ENCODE assay signal across 8 cellular contexts in the genomic region with DNA sequence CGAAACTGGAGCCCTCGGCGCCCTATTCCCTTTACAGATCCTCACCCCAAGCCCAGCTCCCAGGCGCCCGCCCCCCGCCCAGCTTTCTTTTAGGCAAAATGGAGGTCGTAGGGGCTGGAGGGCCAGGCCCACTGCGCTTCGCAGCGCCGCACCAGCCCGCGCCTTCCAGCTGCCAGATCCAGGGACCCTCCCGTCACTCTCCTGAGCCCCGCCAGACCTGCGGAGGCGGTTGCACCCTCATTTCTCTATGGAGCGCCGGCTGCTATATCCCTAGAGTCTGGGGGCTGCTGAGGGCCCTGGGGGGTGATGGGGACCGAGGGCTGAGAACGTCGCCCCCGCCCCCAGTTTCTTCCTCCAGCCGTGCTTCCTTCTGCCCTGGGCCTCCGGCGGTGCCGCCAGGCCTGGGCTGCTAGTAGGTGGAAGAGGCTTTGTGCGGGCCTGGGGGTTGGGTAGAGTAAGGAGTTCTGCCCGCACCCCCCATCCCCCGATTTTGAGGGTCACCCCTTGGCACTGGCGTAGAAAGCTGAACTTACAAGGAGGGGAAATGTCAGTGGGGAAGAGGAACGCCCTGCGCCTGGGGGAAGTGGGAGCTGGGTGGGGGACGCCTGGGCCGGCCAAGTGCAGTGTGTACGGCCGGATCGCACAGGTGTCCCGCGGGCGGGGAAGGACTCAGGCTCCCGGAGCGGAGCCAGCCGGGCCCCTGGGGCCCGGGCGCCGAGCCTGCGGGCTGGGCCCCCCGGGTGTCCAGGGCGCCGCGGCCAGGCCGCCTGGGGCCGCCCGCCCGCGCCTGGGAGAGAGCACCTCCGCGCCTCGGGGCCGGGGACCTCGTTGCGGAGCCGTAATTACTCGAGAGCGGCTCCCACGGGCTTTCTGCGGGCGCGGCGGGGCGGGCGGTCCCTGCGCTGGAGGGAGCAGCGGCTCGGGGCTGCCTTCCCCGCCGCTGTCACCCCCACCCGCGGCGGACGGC. TPM values are rescaled to one million over a fixed set of nuclear protein-coding genes. Genes with fewer than 3 reads are reported as not detected.
DNase-seq lines count a peak whose midpoint lies in the region; ATAC-seq, FAIRE-seq and TF ChIP-seq lines count a peak whose summit lies in the region.

No MANE protein-coding gene starts in this region.

- no peak for TF ChIP-seq CTCF in Panc1 (IDR thresholded peaks at IDR 0.05)
- TF ChIP-seq CTCF in GM12878 (IDR thresholded peaks at IDR 0.05 in 2 of 3, conservative IDR thresholded peaks at IDR 0.05 in 1 of 3; ENCODE audit: control insufficient read depth in 2 of 3, extremely low read depth in 1 of 3, insufficient read depth in 1 of 3, low read depth in 3 of 3, low read length in 3 of 3): no peak
- no peak for TF ChIP-seq CTCF in keratinocyte (optimal IDR thresholded peaks at IDR 0.05 in 1 of 3, IDR thresholded peaks at IDR 0.05 in 1 of 3, conservative IDR thresholded peaks at IDR 0.05 in 1 of 3; ENCODE audit: extremely low read depth in 1 of 3, insufficient read depth in 2 of 3, low read length in 3 of 3)

- RAD21 ChIA-PET in GM12878 (lab: Charles Lee; ENCODE audit: unreplicated experiment): interaction anchor here (0.5 to 1.3 kb wide), 5 partner anchors 63 to 246 kb away, joined by 3 to 5 read pairs (median 3); a partner anchor contains a TSS

- intact Hi-C loops in Panc1 (cut with micrococcal nuclease; ENCODE audit: unreplicated experiment): no loop called here
- intact Hi-C loops in GM12878 (cut with micrococcal nuclease; ENCODE audit: unreplicated experiment): loop anchor here (1.0 kb wide), 1 partner anchor 41 kb away; no protein-coding TSS in a partner anchor

- H3K4me2 ChIP-seq in GM12878 (ENCODE audit: control insufficient read depth, insufficient read depth) (peak overlapping the region; percentile 72), keratinocyte (ENCODE audit: control insufficient read depth, extremely low read depth, insufficient read depth, low read depth, low read length) (peak overlapping the region; percentile 73)

- TF ChIP-seq RAD21 in GM12878 (IDR thresholded peaks at IDR 0.05; ENCODE audit: insufficient read depth, low read depth, low read length): no peak

- H4K20me1 ChIP-seq in GM12878 (ENCODE audit: control insufficient read depth, insufficient read depth) (0 out of 2 replicates have a peak, but pooled peaks cover 3% of the 10 kb centered on the region), keratinocyte (ENCODE audit: control insufficient read depth, extremely low read depth, insufficient read depth, low read length) (peaks cover 3% of the 10 kb centered on the region)

- DNase-seq in NCI-H1417 (lab: John Stamatoyannopoulos, UW): peak; percentile 32 to 84 (median 82)
- DNase-seq in NCI-H1417 treated with DMSO at 0.1 percent for 48 hours (lab: John Stamatoyannopoulos, UW): no peak
- DNase-seq in Panc1 (ENCODE audit: low read depth, low spot score): no peak
- no peak for DNase-seq in GM12878 (ENCODE audit: low read depth, low spot score)
- no peak for DNase-seq in keratinocyte (ENCODE audit: low read depth, low spot score)
- peak; percentile 28 for DNase-seq in stimulated activated CD8-positive, alpha-beta memory T cell treated with anti-CD3 and anti-CD28 coated beads, Interleukin-4, amount 100 ng/mL, for 24 hours (ENCODE audit: low read depth)
- DNase-seq in superior temporal gyrus (ENCODE audit: extremely low spot score): no peak
- no peak for DNase-seq in globus pallidus (ENCODE audit: low spot score)

- no peaks in the 10 kb centered on the region for H3K9me1 ChIP-seq in keratinocyte (ENCODE audit: control insufficient read depth, extremely low read depth, insufficient read depth, low read length)

- no peaks in the 10 kb centered on the region for H3K9me3 ChIP-seq in Panc1 (ENCODE audit: control insufficient read depth, insufficient read depth, low read depth, low read length)
- H3K9me3 ChIP-seq in GM12878 (replicated peaks; ENCODE audit: control insufficient read depth, insufficient read depth, low read length): no peaks in the 10 kb centered on the region
- H3K9me3 ChIP-seq in keratinocyte (ENCODE audit: control insufficient read depth, low read depth, low read length): no peaks in the 10 kb centered on the region

- POLR2A ChIA-PET in Panc1 (lab: Charles Lee) (interaction anchor here (0.5 kb wide), 1 partner anchor 70 kb away, joined by 3 read pairs; no protein-coding TSS in a partner anchor), GM12878 (lab: Charles Lee) (interaction anchor here (0.6 to 1.8 kb wide), 6 partner anchors 31 to 1721 kb away, joined by 3 to 7 read pairs (median 5); a partner anchor contains a TSS)

- H3K79me2 ChIP-seq in GM12878 (ENCODE audit: control insufficient read depth, insufficient read depth, low read length): peaks cover 24% of the 10 kb centered on the region
- H3K79me2 ChIP-seq in keratinocyte (ENCODE audit: control insufficient read depth, insufficient read depth, low read length): peaks cover 31% of the 10 kb centered on the region

- in situ Hi-C loops in Panc1 (cut with HindIII; ENCODE audit: low pct_unique_long_range_greater_than_20kb, low sequenced_read_pairs) (no loop called here), GM12878 (cut with MboI) (loop anchor here (25.0 kb wide), 1 partner anchor 212 kb away; a partner anchor contains a TSS)

- FAIRE-seq in GM12878 (lab: Jason Lieb, UNC): no peak
- no peak for FAIRE-seq in keratinocyte (lab: Jason Lieb, UNC)

- peak overlapping the region; percentile 94 for H3K9ac ChIP-seq in GM12878 (ENCODE audit: control insufficient read depth, insufficient read depth, low read length)
- H3K9ac ChIP-seq in keratinocyte (ENCODE audit: control insufficient read depth, extremely low read depth, insufficient read depth, low read length): peak overlapping the region; percentile 96

- CTCF ChIA-PET in Panc1 (lab: Charles Lee): no interaction called here
- CTCF ChIA-PET in GM12878 (lab: Yijun Ruan, JAX): interaction anchor here (1.1 kb wide), 3 partner anchors 16 to 40 kb away, joined by 3 to 4 read pairs (median 3); no protein-coding TSS in a partner anchor

- H3K27me3 ChIP-seq in Panc1 (ENCODE audit: control insufficient read depth, insufficient read depth, low read length): no peaks in the 10 kb centered on the region
- no peaks in the 10 kb centered on the region for H3K27me3 ChIP-seq in GM12878 (replicated peaks in 1 of 2; ENCODE audit: control insufficient read depth in 2 of 2, insufficient read depth in 2 of 2, low read length in 1 of 2)
- H3K27me3 ChIP-seq in keratinocyte (ENCODE audit: control insufficient read depth, extremely low read depth, insufficient read depth, low read length): no peaks in the 10 kb centered on the region

- peak overlapping the region; percentile 66 to 93 for H3K4me3 ChIP-seq in Panc1 (ENCODE audit: low read depth in 2 of 2, low read length in 2 of 2)
- H3K4me3 ChIP-seq in GM12878: peak overlapping the region; percentile 98
- peak overlapping the region; percentile 70 to 97 (median 88) for H3K4me3 ChIP-seq in keratinocyte (ENCODE audit: control insufficient read depth in 2 of 3, extremely low read depth in 1 of 3, insufficient read depth in 2 of 3, low read depth in 1 of 3, low read length in 3 of 3)

- H3K4me1 ChIP-seq in Panc1 (ENCODE audit: control insufficient read depth, insufficient read depth, low read length) (peaks cover 30% of the 10 kb centered on the region), GM12878 (ENCODE audit: control insufficient read depth, insufficient read depth, low read length) (no peaks in the 10 kb centered on the region; the same call in 1 of the 2 replicates), keratinocyte (ENCODE audit: control insufficient read depth, extremely low read depth, insufficient read depth, low read length) (peaks cover 6% of the 10 kb centered on the region)

- 1% methylated on average over 80 of the region's 82 CpGs for WGBS in GM12878 (ENCODE audit: insufficient coverage, insufficient replicate concordance, low lambda C conversion rate, missing lambda C conversion rate)

- dilution Hi-C loops in keratinocyte (cut with MboI; ENCODE audit: extremely low pct_ligation_motif_present, low sequenced_read_pairs): no loop called here

- no peak; the same call in 1 of the 2 replicates for TF ChIP-seq POLR2A in GM12878 (IDR thresholded peaks at IDR 0.05; ENCODE audit: low read depth, low read length)

- H2AFZ ChIP-seq in GM12878 (ENCODE audit: control insufficient read depth, low read depth, low read length): no peak overlapping the region
- peak overlapping the region; percentile 12 for H2AFZ ChIP-seq in keratinocyte (ENCODE audit: control insufficient read depth, low read length)

- peak overlapping the region; percentile 85 for H3K27ac ChIP-seq in Panc1 (ENCODE audit: low read length)
- H3K27ac ChIP-seq in GM12878 (ENCODE audit: control insufficient read depth, insufficient read depth): peak overlapping the region; percentile 92
- peak overlapping the region; percentile 56 for H3K27ac ChIP-seq in keratinocyte (ENCODE audit: control insufficient read depth, insufficient read depth, low read length)

- ATAC-seq in Panc1: no peak
- ATAC-seq in GM12878: peak; percentile 7

- BruUV-seq in Panc1 (replicated peaks; lab: Mats Ljungman, UMichigan) (TSS peak; percentile 67), GM12878 (replicated peaks; lab: Mats Ljungman, UMichigan) (TSS peak; percentile 64)

- H3K36me3 ChIP-seq in Panc1 (ENCODE audit: control insufficient read depth, insufficient read depth, low read length) (peaks cover 3% of the 10 kb centered on the region), GM12878 (ENCODE audit: control insufficient read depth in 2 of 2, insufficient read depth in 2 of 2, low read length in 1 of 2) (peaks cover 4 to 21% of the 10 kb centered on the region in 2 experiments; a peak in 2 of 4 replicates), keratinocyte (ENCODE audit: control insufficient read depth in 2 of 2, extremely low read depth in 1 of 2, insufficient read depth in 2 of 2, low read length in 2 of 2) (peaks cover 18 to 19% of the 10 kb centered on the region in 2 experiments)

- TF ChIP-seq EP300 in GM12878 (IDR thresholded peaks at IDR 0.05; ENCODE audit: borderline replicate concordance in 1 of 2, control insufficient read depth in 1 of 2, low read depth in 2 of 2, low read length in 2 of 2): no peak

- SMC1A ChIA-PET in GM12878 (lab: Charles Lee; ENCODE audit: uncharacterized antibody, unreplicated experiment): interaction anchor here (0.7 to 0.9 kb wide), 2 partner anchors 42 to 171 kb away, joined by 3 to 4 read pairs; no protein-coding TSS in a partner anchor

RNA-seq across cellular contexts. Expression of a gene that starts 1.2 kb away (rescaled TPM):
- total RNA-seq in Panc1 (2021; ENCODE audit: unreplicated experiment) (289 TPM), GM12878 (2014; rRNA removed) (68.1 and 90.9 TPM in 2 replicates), GM12878 (2014; rRNA removed; fragmentation: Illumina TruSeq; extraction: Trizol) (29.5 and 32.6 TPM in 2 replicates), GM12878 (2021) (174 and 175 TPM in 2 replicates)
- 485 TPM for polyA plus RNA-seq in Panc1 (2012; ENCODE audit: insufficient read length)
- 22.7 and 24.1 TPM in 2 replicates for total RNA-seq in GM12878 (2013; cell fraction: nucleolus; rRNA removed)
- polyA plus RNA-seq in GM12878 (2011; ENCODE audit: low read depth): 51.5 TPM
- polyA plus RNA-seq in GM12878 (2011; rRNA removed) (28.9 and 54.4 TPM in 2 replicates), GM12878 (2014; fragmentation: Illumina TruSeq; extraction: Trizol) (16.3 and 84.6 TPM in 2 replicates), GM12878 (2014; fragmentation: Nextera tagmentation; extraction: Ambion mirVana) (1 to 10 TPM in 1 of 2 experiments, under 1 TPM in 1; 0.35 to 4.7 TPM), GM12878 (2014; rRNA removed) (121 and 145 TPM in 2 replicates), GM12878 (2016; fragmentation: Nextera tagmentation; extraction: Ambion mirVana) (10 to 100 TPM; 35.7 to 65.0 TPM), keratinocyte (87.2 to 216 TPM (median 126 TPM) in 3 replicates)
- polyA plus RNA-seq in GM12878 (2011; cell fraction: cytosol; rRNA removed): 114 and 115 TPM in 2 replicates
- polyA plus RNA-seq in GM12878 (2011; cell fraction: nucleus; rRNA removed): 188 and 209 TPM in 2 replicates
- polyA plus RNA-seq in GM12878 (2012): 131 and 134 TPM in 2 replicates
- 47.8 and 87.1 TPM in 2 replicates for polyA minus RNA-seq in GM12878 (2011; rRNA and poly(A)+ RNA removed)
- 46.9 and 47.2 TPM in 2 replicates for polyA minus RNA-seq in GM12878 (2011; cell fraction: cytosol; rRNA and poly(A)+ RNA removed)
- polyA minus RNA-seq in GM12878 (2011; cell fraction: nucleus; rRNA and poly(A)+ RNA removed): 23.0 and 36.4 TPM in 2 replicates
- polyA plus RNA-seq in keratinocyte (2011; ENCODE audit: low read depth): 88.1 TPM
- 168 and 222 TPM in 2 replicates for polyA plus RNA-seq in keratinocyte (2011; cell fraction: cytosol; rRNA removed)
- 105 and 123 TPM in 2 replicates for polyA plus RNA-seq in keratinocyte (2011; cell fraction: nucleus; rRNA removed)
- 211 and 257 TPM in 2 replicates for polyA plus RNA-seq in keratinocyte (2012; ENCODE audit: low replicate concordance)
- polyA minus RNA-seq in keratinocyte: 136 to 391 TPM (median 184 TPM) in 3 replicates
- 249 TPM for polyA minus RNA-seq in keratinocyte (2011; cell fraction: cytosol; rRNA and poly(A)+ RNA removed)
- polyA minus RNA-seq in keratinocyte (2011; cell fraction: nucleus; rRNA and poly(A)+ RNA removed): 36.3 and 43.9 TPM in 2 replicates

RNA-seq across cellular contexts. Expression of a gene that starts 18.5 kb away (rescaled TPM):
- not detected for total RNA-seq in Panc1 (2021; ENCODE audit: unreplicated experiment)
- polyA plus RNA-seq in Panc1 (2012; ENCODE audit: insufficient read length): not detected
- total RNA-seq in GM12878 (2013; cell fraction: nucleolus; rRNA removed): not detected in 2 replicates
- not detected in 2 replicates for total RNA-seq in GM12878 (2014; rRNA removed)
- total RNA-seq in GM12878 (2014; rRNA removed; fragmentation: Illumina TruSeq; extraction: Trizol): not detected in 2 replicates
- not detected in 2 replicates for total RNA-seq in GM12878 (2021)
- not detected for polyA plus RNA-seq in GM12878 (2011; ENCODE audit: low read depth)
- polyA plus RNA-seq in GM12878 (2011; rRNA removed): not detected in 2 replicates
- not detected in 2 replicates for polyA plus RNA-seq in GM12878 (2011; cell fraction: cytosol; rRNA removed)
- not detected in 2 replicates for polyA plus RNA-seq in GM12878 (2011; cell fraction: nucleus; rRNA removed)
- not detected in 2 replicates for polyA plus RNA-seq in GM12878 (2012)
- not detected in 2 replicates for polyA plus RNA-seq in GM12878 (2014; fragmentation: Illumina TruSeq; extraction: Trizol)
- polyA plus RNA-seq in GM12878 (2014; fragmentation: Nextera tagmentation; extraction: Ambion mirVana): not detected
- polyA plus RNA-seq in GM12878 (2014; rRNA removed): not detected in 2 replicates
- polyA plus RNA-seq in GM12878 (2016; fragmentation: Nextera tagmentation; extraction: Ambion mirVana): not detected
- polyA minus RNA-seq in GM12878 (2011; rRNA and poly(A)+ RNA removed): not detected in 2 replicates
- not detected in 2 replicates for polyA minus RNA-seq in GM12878 (2011; cell fraction: cytosol; rRNA and poly(A)+ RNA removed)
- not detected in 2 replicates for polyA minus RNA-seq in GM12878 (2011; cell fraction: nucleus; rRNA and poly(A)+ RNA removed)
- polyA plus RNA-seq in keratinocyte: not detected in 3 replicates
- not detected for polyA plus RNA-seq in keratinocyte (2011; ENCODE audit: low read depth)
- not detected in 2 replicates for polyA plus RNA-seq in keratinocyte (2011; cell fraction: cytosol; rRNA removed)
- not detected in 2 replicates for polyA plus RNA-seq in keratinocyte (2011; cell fraction: nucleus; rRNA removed)
- not detected in 2 replicates for polyA plus RNA-seq in keratinocyte (2012; ENCODE audit: low replicate concordance)
- polyA minus RNA-seq in keratinocyte: not detected in 3 replicates
- not detected for polyA minus RNA-seq in keratinocyte (2011; cell fraction: cytosol; rRNA and poly(A)+ RNA removed)
- polyA minus RNA-seq in keratinocyte (2011; cell fraction: nucleus; rRNA and poly(A)+ RNA removed): not detected in 2 replicates

RNA-seq across cellular contexts. Expression of a gene that starts 19.3 kb away (rescaled TPM):
- 52.6 TPM for total RNA-seq in Panc1 (2021; ENCODE audit: unreplicated experiment)
- 39.7 TPM for polyA plus RNA-seq in Panc1 (2012; ENCODE audit: insufficient read length)
- 42.9 and 43.0 TPM in 2 replicates for total RNA-seq in GM12878 (2013; cell fraction: nucleolus; rRNA removed)
- total RNA-seq in GM12878 (2014; rRNA removed): 15.9 and 17.2 TPM in 2 replicates
- 8.6 and 9.3 TPM in 2 replicates for total RNA-seq in GM12878 (2014; rRNA removed; fragmentation: Illumina TruSeq; extraction: Trizol)
- 44.2 and 47.2 TPM in 2 replicates for total RNA-seq in GM12878 (2021)
- 7.0 TPM for polyA plus RNA-seq in GM12878 (2011; ENCODE audit: low read depth)
- polyA plus RNA-seq in GM12878 (2011; rRNA removed): 3.4 and 5.1 TPM in 2 replicates
- 5.5 and 8.6 TPM in 2 replicates for polyA plus RNA-seq in GM12878 (2011; cell fraction: cytosol; rRNA removed)
- polyA plus RNA-seq in GM12878 (2011; cell fraction: nucleus; rRNA removed): 69.0 and 95.9 TPM in 2 replicates
- 22.9 and 30.1 TPM in 2 replicates for polyA plus RNA-seq in GM12878 (2012)
- 5.8 and 10.4 TPM in 2 replicates for polyA plus RNA-seq in GM12878 (2014; fragmentation: Illumina TruSeq; extraction: Trizol)
- under 1 TPM; 0.31 to 0.79 TPM for polyA plus RNA-seq in GM12878 (2014; fragmentation: Nextera tagmentation; extraction: Ambion mirVana)
- 27.7 and 36.7 TPM in 2 replicates for polyA plus RNA-seq in GM12878 (2014; rRNA removed)
- 10 to 100 TPM in 1 of 2 experiments, 1 to 10 TPM in 1; 9.7 to 10.1 TPM for polyA plus RNA-seq in GM12878 (2016; fragmentation: Nextera tagmentation; extraction: Ambion mirVana)
- polyA minus RNA-seq in GM12878 (2011; rRNA and poly(A)+ RNA removed): 2.6 and 6.0 TPM in 2 replicates
- 3.6 and 4.2 TPM in 2 replicates for polyA minus RNA-seq in GM12878 (2011; cell fraction: cytosol; rRNA and poly(A)+ RNA removed)
- polyA minus RNA-seq in GM12878 (2011; cell fraction: nucleus; rRNA and poly(A)+ RNA removed): 16.0 and 32.5 TPM in 2 replicates
- 3.2 to 4.8 TPM (median 4.0 TPM) in 3 replicates for polyA plus RNA-seq in keratinocyte
- 3.5 TPM for polyA plus RNA-seq in keratinocyte (2011; ENCODE audit: low read depth)
- 0.91 and 1.6 TPM in 2 replicates for polyA plus RNA-seq in keratinocyte (2011; cell fraction: cytosol; rRNA removed)
- 17.4 and 20.9 TPM in 2 replicates for polyA plus RNA-seq in keratinocyte (2011; cell fraction: nucleus; rRNA removed)
- 5.8 and 8.0 TPM in 2 replicates for polyA plus RNA-seq in keratinocyte (2012; ENCODE audit: low replicate concordance)
- polyA minus RNA-seq in keratinocyte: 3.6 to 7.5 TPM (median 3.9 TPM) in 3 replicates
- polyA minus RNA-seq in keratinocyte (2011; cell fraction: cytosol; rRNA and poly(A)+ RNA removed): 6.1 TPM
- 9.6 and 10.2 TPM in 2 replicates for polyA minus RNA-seq in keratinocyte (2011; cell fraction: nucleus; rRNA and poly(A)+ RNA removed)

RNA-seq across cellular contexts. Expression of a gene that starts 31.2 kb away (rescaled TPM):
- total RNA-seq in Panc1 (2021; ENCODE audit: unreplicated experiment): 52.3 TPM
- 79.3 TPM for polyA plus RNA-seq in Panc1 (2012; ENCODE audit: insufficient read length)
- total RNA-seq in GM12878 (2013; cell fraction: nucleolus; rRNA removed): 6.7 and 8.3 TPM in 2 replicates
- total RNA-seq in GM12878 (2014; rRNA removed): 89.4 and 100 TPM in 2 replicates
- 42.8 and 44.7 TPM in 2 replicates for total RNA-seq in GM12878 (2014; rRNA removed; fragmentation: Illumina TruSeq; extraction: Trizol)
- 58.8 and 62.7 TPM in 2 replicates for total RNA-seq in GM12878 (2021)
- polyA plus RNA-seq in GM12878 (2011; ENCODE audit: low read depth): 16.9 TPM
- polyA plus RNA-seq in GM12878 (2011; rRNA removed): 24.5 and 36.0 TPM in 2 replicates
- polyA plus RNA-seq in GM12878 (2011; cell fraction: cytosol; rRNA removed): 53.3 and 84.9 TPM in 2 replicates
- 27.4 and 33.9 TPM in 2 replicates for polyA plus RNA-seq in GM12878 (2011; cell fraction: nucleus; rRNA removed)
- polyA plus RNA-seq in GM12878 (2012): 37.1 and 42.7 TPM in 2 replicates
- 8.6 and 19.7 TPM in 2 replicates for polyA plus RNA-seq in GM12878 (2014; fragmentation: Illumina TruSeq; extraction: Trizol)
- 10 to 100 TPM; 12.1 to 37.9 TPM for polyA plus RNA-seq in GM12878 (2014; fragmentation: Nextera tagmentation; extraction: Ambion mirVana)
- polyA plus RNA-seq in GM12878 (2014; rRNA removed): 116 and 132 TPM in 2 replicates
- polyA plus RNA-seq in GM12878 (2016; fragmentation: Nextera tagmentation; extraction: Ambion mirVana): 100 to 1,000 TPM; 143 to 148 TPM
- 8.6 and 30.5 TPM in 2 replicates for polyA minus RNA-seq in GM12878 (2011; rRNA and poly(A)+ RNA removed)
- 16.2 and 17.9 TPM in 2 replicates for polyA minus RNA-seq in GM12878 (2011; cell fraction: cytosol; rRNA and poly(A)+ RNA removed)
- 7.0 and 12.5 TPM in 2 replicates for polyA minus RNA-seq in GM12878 (2011; cell fraction: nucleus; rRNA and poly(A)+ RNA removed)
- polyA plus RNA-seq in keratinocyte: 37.8 to 50.3 TPM (median 44.6 TPM) in 3 replicates
- 18.1 TPM for polyA plus RNA-seq in keratinocyte (2011; ENCODE audit: low read depth)
- 24.1 and 49.2 TPM in 2 replicates for polyA plus RNA-seq in keratinocyte (2011; cell fraction: cytosol; rRNA removed)
- polyA plus RNA-seq in keratinocyte (2011; cell fraction: nucleus; rRNA removed): 18.0 and 18.3 TPM in 2 replicates
- 37.8 and 65.6 TPM in 2 replicates for polyA plus RNA-seq in keratinocyte (2012; ENCODE audit: low replicate concordance)
- polyA minus RNA-seq in keratinocyte: 15.3 to 22.5 TPM (median 19.2 TPM) in 3 replicates
- polyA minus RNA-seq in keratinocyte (2011; cell fraction: cytosol; rRNA and poly(A)+ RNA removed): 40.7 TPM
- polyA minus RNA-seq in keratinocyte (2011; cell fraction: nucleus; rRNA and poly(A)+ RNA removed): 7.1 and 9.0 TPM in 2 replicates

RNA-seq across cellular contexts. Expression of a gene that starts 33.4 kb away (rescaled TPM):
- 9.1 TPM for total RNA-seq in Panc1 (2021; ENCODE audit: unreplicated experiment)
- 10.8 TPM for polyA plus RNA-seq in Panc1 (2012; ENCODE audit: insufficient read length)
- 1.1 and 1.5 TPM in 2 replicates for total RNA-seq in GM12878 (2013; cell fraction: nucleolus; rRNA removed)
- total RNA-seq in GM12878 (2014; rRNA removed): 2.3 and 2.9 TPM in 2 replicates
- total RNA-seq in GM12878 (2014; rRNA removed; fragmentation: Illumina TruSeq; extraction: Trizol): 0.67 and 0.69 TPM in 2 replicates
- total RNA-seq in GM12878 (2021): 4.2 and 7.2 TPM in 2 replicates
- polyA plus RNA-seq in GM12878 (2011; ENCODE audit: low read depth): 2.8 TPM
- polyA plus RNA-seq in GM12878 (2011; rRNA removed): 0.07 and 0.30 TPM in 2 replicates
- 0.21 and 0.35 TPM in 2 replicates for polyA plus RNA-seq in GM12878 (2011; cell fraction: cytosol; rRNA removed)
- polyA plus RNA-seq in GM12878 (2011; cell fraction: nucleus; rRNA removed): 1.5 and 1.8 TPM in 2 replicates
- polyA plus RNA-seq in GM12878 (2012): 2.8 and 3.4 TPM in 2 replicates
- 0.90 and 1.5 TPM in 2 replicates for polyA plus RNA-seq in GM12878 (2014; fragmentation: Illumina TruSeq; extraction: Trizol)
- under 1 TPM; 0.32 to 0.33 TPM for polyA plus RNA-seq in GM12878 (2014; fragmentation: Nextera tagmentation; extraction: Ambion mirVana)
- polyA plus RNA-seq in GM12878 (2014; rRNA removed): 3.3 and 4.7 TPM in 2 replicates
- 1 to 10 TPM; 2.2 to 2.8 TPM for polyA plus RNA-seq in GM12878 (2016; fragmentation: Nextera tagmentation; extraction: Ambion mirVana)
- polyA minus RNA-seq in GM12878 (2011; rRNA and poly(A)+ RNA removed): 0.66 TPM in 1 of 2 replicates, not detected in the other
- not detected in 2 replicates for polyA minus RNA-seq in GM12878 (2011; cell fraction: cytosol; rRNA and poly(A)+ RNA removed)
- polyA minus RNA-seq in GM12878 (2011; cell fraction: nucleus; rRNA and poly(A)+ RNA removed): 0.10 and 0.24 TPM in 2 replicates
- 0.07 to 0.21 TPM (median 0.12 TPM) in 3 replicates for polyA plus RNA-seq in keratinocyte
- not detected for polyA plus RNA-seq in keratinocyte (2011; ENCODE audit: low read depth)
- polyA plus RNA-seq in keratinocyte (2011; cell fraction: cytosol; rRNA removed): 0.04 TPM in 1 of 2 replicates, not detected in the other
- polyA plus RNA-seq in keratinocyte (2011; cell fraction: nucleus; rRNA removed): 0.18 and 0.28 TPM in 2 replicates
- polyA plus RNA-seq in keratinocyte (2012; ENCODE audit: low replicate concordance): 0.08 and 0.28 TPM in 2 replicates
- polyA minus RNA-seq in keratinocyte: not detected in 3 replicates
- not detected for polyA minus RNA-seq in keratinocyte (2011; cell fraction: cytosol; rRNA and poly(A)+ RNA removed)
- polyA minus RNA-seq in keratinocyte (2011; cell fraction: nucleus; rRNA and poly(A)+ RNA removed): 0.31 and 0.63 TPM in 2 replicates

Comparison
In these comparisons a context has a peak if more than half of its experiments do, and no peak if none do; other contexts are left out.
1. DNase-seq: peak in NCI-H1417 (3 of 3) and stimulated activated CD8-positive, alpha-beta memory T cell treated with anti-CD3 and anti-CD28 coated beads, Interleukin-4, amount 100 ng/mL, for 24 hours (single experiment); none in NCI-H1417 treated with DMSO at 0.1 percent for 48 hours (single experiment), Panc1 (single experiment), GM12878 (single experiment), keratinocyte (single experiment), superior temporal gyrus (single experiment) and globus pallidus (single experiment).
2. Peak in every context shown above with its lines, with median percentiles within 50 percentile points of each other: H3K27ac ChIP-seq and H3K4me3 ChIP-seq.